ENCODE assay signal across 17 cellular contexts in genomic region chr1:151546006-151546925, GRCh38. TPM values are rescaled to one million over a fixed set of nuclear protein-coding genes. Genes with fewer than 3 reads are reported as not detected.
DNase-seq lines count a peak whose midpoint lies in the region; ATAC-seq, FAIRE-seq and TF ChIP-seq lines count a peak whose summit lies in the region.
"Had no signal": no experiment of that assay in that cellular context is flagged by ENCODE, and none has a peak within 500 bp of the region (broad histone marks: within the 10 kb centered on the region; RNA-seq: fewer than 3 reads in every experiment).

No MANE protein-coding gene starts in this region.

- H3K9ac ChIP-seq in HepG2 (ENCODE audit: insufficient read depth, low read depth, low read length) (no peak overlapping the region), mucosa of rectum (ENCODE audit: low read depth in 1 of 2, low read length in 2 of 2) (no peak overlapping the region)

- FAIRE-seq in HepG2 (lab: Jason Lieb, UNC), result no peak
- FAIRE-seq: islet of Langerhans had no signal

- TF ChIP-seq POLR2A in HepG2 (IDR thresholded peaks at IDR 0.05; ENCODE audit: insufficient read depth in 1 of 2, low read depth in 2 of 2, low read length in 2 of 2), result no peak
- no peak for TF ChIP-seq POLR2A in right lobe of liver (IDR thresholded peaks at IDR 0.05)

- H3K36me3 Mint-ChIP-seq in chondrocyte (ENCODE audit: low read depth), result no peaks in the 10 kb centered on the region

- peak overlapping the region; percentile 87; the same call in 1 of the 2 replicates for H3K4me2 ChIP-seq in HepG2 (ENCODE audit: low read depth, low read length)

- no peak for TF ChIP-seq RAD21 in HepG2 (CRISPR knock-in tag; IDR thresholded peaks at IDR 0.05)

- DNase-seq in HepG2 (ENCODE audit: low spot score) (no peak), right lobe of liver (no peak), chondrocyte (ENCODE audit: low spot score) (no peak), posterior cingulate gyrus (no peak), substantia nigra (lab: John Stamatoyannopoulos, UW) (no peak)
- no peak for DNase-seq in stimulated activated CD4-positive, alpha-beta T cell treated with anti-CD3 and anti-CD28 coated beads, Interleukin-1b, Interleukin-23, amount 100 ng/mL, for 48 hours
- DNase-seq: activated CD4-positive, alpha-beta T cell treated with anti-CD3 and anti-CD28 coated beads for 48 hours; activated T-cell treated with anti-CD3 and anti-CD28 coated beads for 4 hours; cerebellar nuclear complex; NCI-H2081 treated with DMSO at 0.1 percent for 48 hours; NCI-H774 had no signal

- no peaks in the 10 kb centered on the region for H3K27me3 Mint-ChIP-seq in chondrocyte (ENCODE audit: low read depth)

- no TSS peak for BruUV-seq in HepG2 (replicated peaks; lab: Mats Ljungman, UMichigan)

- H3K27me3 ChIP-seq in HepG2 (ENCODE audit: control insufficient read depth in 1 of 2, insufficient read depth in 2 of 2, low read length in 2 of 2) (no peaks in the 10 kb centered on the region), right lobe of liver (no peaks in the 10 kb centered on the region), mucosa of rectum (ENCODE audit: control insufficient read depth in 2 of 2, insufficient read depth in 2 of 2, low read length in 2 of 2) (no peaks in the 10 kb centered on the region)
- H3K27me3 ChIP-seq: ovary, suprapubic skin had no signal

- H3K27ac Mint-ChIP-seq in chondrocyte (ENCODE audit: unreplicated experiment), result peak overlapping the region; percentile 95
- H3K27ac Mint-ChIP-seq: T-helper 2 cell treated with Interferon-gamma antibody and Interleukin-4, amounts not matched to agents 5 μg/mL and 100 μg/mL, for 36 hours had no signal

- H3K27ac ChIP-seq in HepG2 (ENCODE audit: extremely low read length, insufficient read depth, low read length), result peak overlapping the region; percentile 79
- no peak overlapping the region for H3K27ac ChIP-seq in right lobe of liver
- peak overlapping the region; percentile 79 to 89 for H3K27ac ChIP-seq in mucosa of rectum (ENCODE audit: low read depth in 2 of 2, low read length in 2 of 2)
- no peak overlapping the region for H3K27ac ChIP-seq in substantia nigra (ENCODE audit: low read depth, low read length, poor library complexity, severe bottlenecking)
- H3K27ac ChIP-seq: ovary had no signal

- no peaks in the 10 kb centered on the region for H3K9me3 Mint-ChIP-seq in chondrocyte (ENCODE audit: low read depth)
- H3K9me3 Mint-ChIP-seq: T-helper 2 cell treated with Interferon-gamma antibody and Interleukin-4, amounts not matched to agents 5 μg/mL and 100 μg/mL, for 36 hours had no signal

- POLR2A ChIA-PET in HepG2 (lab: Yijun Ruan, JAX), result interaction anchor here (0.6 to 2.7 kb wide), 5 partner anchors 19 to 174 kb away, joined by 3 to 15 read pairs (median 7); partner anchors contain the start of gene SELENBP1

- H3K4me3 Mint-ChIP-seq in chondrocyte (ENCODE audit: unreplicated experiment), result no peak overlapping the region
- H3K4me3 Mint-ChIP-seq: T-helper 2 cell treated with Interferon-gamma antibody and Interleukin-4, amounts not matched to agents 5 μg/mL and 100 μg/mL, for 36 hours had no signal

- in situ Hi-C loops in HepG2 (cut with HindIII; ENCODE audit: extremely low pct_ligation_motif_present, low pct_unique_long_range_greater_than_20kb), result loop anchor here (25.0 kb wide), 1 partner anchor 191 kb away; no protein-coding TSS in a partner anchor

- peaks cover 67% of the 10 kb centered on the region for H3K4me1 Mint-ChIP-seq in chondrocyte (ENCODE audit: low read depth)

- intact Hi-C loops in HepG2 (cut with micrococcal nuclease; ENCODE audit: unreplicated experiment) (loop anchor here (2.0 to 10.0 kb wide), 2 partner anchors 19 to 289 kb away; partner anchors contain the start of genes C2CD4D and RORC), right lobe of liver (cut with DNase I) (loop anchor here in 1 of 2 donors (10.0 kb wide), 1 partner anchor 49 kb away; no protein-coding TSS in a partner anchor), posterior cingulate gyrus (cut with DNase I) (no loop called here)

- ATAC-seq in HepG2 (no peak), right lobe of liver (no peak), HG03378 (IDR thresholded peaks at IDR 0.05; ENCODE audit: unreplicated experiment) (no peak)

- CTCF ChIA-PET in HepG2 (lab: Yijun Ruan, JAX; ENCODE audit: low intra/inter-chr PET ratio, low total read pairs), result no interaction called here

- 94% methylated on average over 4 of the region's 4 CpGs for WGBS in HepG2 (ENCODE audit: low lambda C conversion rate)
- WGBS in right lobe of liver (ENCODE audit: insufficient coverage, low coverage, low lambda C conversion rate, missing lambda C conversion rate), result 76% methylated on average over 4 of the region's 4 CpGs

- no peak overlapping the region for H3K4me3 ChIP-seq in HepG2 (replicated peaks in 1 of 3; ENCODE audit: insufficient read depth in 1 of 3, low read depth in 2 of 3, low read length in 3 of 3)
- no peak overlapping the region for H3K4me3 ChIP-seq in right lobe of liver
- H3K4me3 ChIP-seq in mucosa of rectum (ENCODE audit: low read length in 2 of 2), result no peak overlapping the region
- H3K4me3 ChIP-seq: ovary, suprapubic skin had no signal

- no peak for TF ChIP-seq EP300 in HepG2 (IDR thresholded peaks at IDR 0.05; ENCODE audit: low read depth in 2 of 2, low read length in 2 of 2)
- no peak for TF ChIP-seq EP300 in HepG2 (CRISPR knock-in tag; IDR thresholded peaks at IDR 0.05; ENCODE audit: borderline replicate concordance)

- H3K4me1 ChIP-seq in HepG2 (ENCODE audit: insufficient read depth, low read length) (peaks cover 64% of the 10 kb centered on the region), right lobe of liver (peaks cover 0 to 20% (median 10%) of the 10 kb centered on the region in 4 donors), mucosa of rectum (ENCODE audit: control insufficient read depth in 2 of 2, insufficient read depth in 2 of 2, low read length in 2 of 2) (peaks cover 10 to 42% of the 10 kb centered on the region in 2 donors)

- H3K9me3 ChIP-seq in HepG2 (ENCODE audit: low read length) (no peaks in the 10 kb centered on the region), right lobe of liver (no peaks in the 10 kb centered on the region), mucosa of rectum (ENCODE audit: control insufficient read depth in 2 of 2, low read length in 2 of 2) (no peaks in the 10 kb centered on the region)
- H3K9me3 ChIP-seq: ovary, suprapubic skin had no signal

- peaks cover 18% of the 10 kb centered on the region for H3K79me2 ChIP-seq in HepG2 (ENCODE audit: insufficient read depth, low read length)

- H2AFZ ChIP-seq in HepG2 (ENCODE audit: low read length), result no peak overlapping the region

- H3K36me3 ChIP-seq in HepG2 (replicated peaks in 1 of 2; ENCODE audit: control insufficient read depth in 1 of 2, insufficient read depth in 2 of 2, low read length in 2 of 2) (no peaks in the 10 kb centered on the region; a peak in 1 of 5 replicates), right lobe of liver (no peaks in the 10 kb centered on the region), mucosa of rectum (ENCODE audit: control insufficient read depth in 2 of 2, insufficient read depth in 2 of 2, low read length in 2 of 2) (no peaks in the 10 kb centered on the region)
- H3K36me3 ChIP-seq: ovary, suprapubic skin had no signal

- H4K20me1 ChIP-seq in HepG2 (ENCODE audit: insufficient read depth, low read length), result no peaks in the 10 kb centered on the region

- TF ChIP-seq CTCF in HepG2 (CRISPR knock-in tag; IDR thresholded peaks at IDR 0.05), result no peak
- TF ChIP-seq CTCF in right lobe of liver (IDR thresholded peaks at IDR 0.05), result no peak
- no peak for TF ChIP-seq CTCF in chondrocyte (IDR thresholded peaks at IDR 0.05)

RNA-seq across cellular contexts. Expression of gene TUFT1, which starts 6.2 kb away (rescaled TPM):
- total RNA-seq in HepG2 (2016; rRNA removed; fragmentation: Illumina TruSeq; extraction: Trizol), result 7.3 and 7.7 TPM in 2 replicates
- 0.51 and 1.2 TPM in 2 replicates for total RNA-seq in HepG2 (2016; cell fraction: cytosol; rRNA removed; fragmentation: Illumina TruSeq; extraction: Trizol; ENCODE audit: low read depth)
- total RNA-seq in HepG2 (2016; cell fraction: insoluble cytoplasmic fraction; rRNA removed; fragmentation: Illumina TruSeq; extraction: Trizol), result 6.6 and 6.9 TPM in 2 replicates
- total RNA-seq in HepG2 (2016; cell fraction: membrane; rRNA removed; fragmentation: Illumina TruSeq; extraction: Trizol), result 2.6 and 3.1 TPM in 2 replicates
- 5.0 and 5.2 TPM in 2 replicates for total RNA-seq in HepG2 (2016; cell fraction: nucleus; rRNA removed; fragmentation: Illumina TruSeq; extraction: Trizol)
- polyA plus RNA-seq in HepG2 (2011; rRNA removed), result 6.4 and 6.7 TPM in 2 replicates
- polyA plus RNA-seq in HepG2 (2011; cell fraction: cytosol; rRNA removed), result 4.2 and 5.5 TPM in 2 replicates
- polyA plus RNA-seq in HepG2 (2011; cell fraction: nucleus; rRNA removed), result 6.5 and 8.6 TPM in 2 replicates
- 5.2 and 6.2 TPM in 2 replicates for polyA plus RNA-seq in HepG2 (2012)
- 0.33 and 0.35 TPM in 2 replicates for polyA plus RNA-seq in HepG2 (2016; cell fraction: cytosol; fragmentation: Illumina TruSeq; extraction: Trizol; ENCODE audit: low read depth)
- 5.0 and 5.6 TPM in 2 replicates for polyA plus RNA-seq in HepG2 (2016; cell fraction: insoluble cytoplasmic fraction; fragmentation: Illumina TruSeq; extraction: Trizol; ENCODE audit: low read depth)
- 1.1 TPM in 2 replicates for polyA plus RNA-seq in HepG2 (2016; cell fraction: membrane; fragmentation: Illumina TruSeq; extraction: Trizol; ENCODE audit: low read depth)
- 7.7 and 10.7 TPM in 2 replicates for polyA plus RNA-seq in HepG2 (2016; cell fraction: nucleus; fragmentation: Illumina TruSeq; extraction: Trizol; ENCODE audit: insufficient read depth, low read depth)
- polyA minus RNA-seq in HepG2 (2011; rRNA and poly(A)+ RNA removed; ENCODE audit: low replicate concordance), result 6.3 and 18.3 TPM in 2 replicates
- 3.2 and 3.9 TPM in 2 replicates for polyA minus RNA-seq in HepG2 (2011; cell fraction: cytosol; rRNA and poly(A)+ RNA removed)
- polyA minus RNA-seq in HepG2 (2011; cell fraction: nucleus; rRNA and poly(A)+ RNA removed), result 6.3 and 7.5 TPM in 2 replicates
- total RNA-seq in right lobe of liver, result 1 to 10 TPM; 1.6 to 8.0 (median 3.1) TPM
- total RNA-seq in chondrocyte, result 15.2 to 33.0 TPM (median 30.5 TPM) in 3 replicates

RNA-seq across cellular contexts. Expression of gene CGN, which starts 35.1 kb away (rescaled TPM):
- total RNA-seq in HepG2 (2016; rRNA removed; fragmentation: Illumina TruSeq; extraction: Trizol), result 0.24 and 0.75 TPM in 2 replicates
- 0.20 and 0.88 TPM in 2 replicates for total RNA-seq in HepG2 (2016; cell fraction: cytosol; rRNA removed; fragmentation: Illumina TruSeq; extraction: Trizol; ENCODE audit: low read depth)
- 0.10 and 0.67 TPM in 2 replicates for total RNA-seq in HepG2 (2016; cell fraction: insoluble cytoplasmic fraction; rRNA removed; fragmentation: Illumina TruSeq; extraction: Trizol)
- 0.19 and 0.28 TPM in 2 replicates for total RNA-seq in HepG2 (2016; cell fraction: membrane; rRNA removed; fragmentation: Illumina TruSeq; extraction: Trizol)
- 1.3 and 1.6 TPM in 2 replicates for total RNA-seq in HepG2 (2016; cell fraction: nucleus; rRNA removed; fragmentation: Illumina TruSeq; extraction: Trizol)
- 0.81 and 1.1 TPM in 2 replicates for polyA plus RNA-seq in HepG2 (2011; rRNA removed)
- 0.18 and 0.21 TPM in 2 replicates for polyA plus RNA-seq in HepG2 (2011; cell fraction: cytosol; rRNA removed)
- polyA plus RNA-seq in HepG2 (2011; cell fraction: nucleus; rRNA removed), result 3.8 TPM in 2 replicates
- polyA plus RNA-seq in HepG2 (2012), result 1.7 and 3.2 TPM in 2 replicates
- 0.03 TPM in 1 of 2 replicates, not detected in the other for polyA plus RNA-seq in HepG2 (2016; cell fraction: cytosol; fragmentation: Illumina TruSeq; extraction: Trizol; ENCODE audit: low read depth)
- polyA plus RNA-seq in HepG2 (2016; cell fraction: insoluble cytoplasmic fraction; fragmentation: Illumina TruSeq; extraction: Trizol; ENCODE audit: low read depth), result 0.27 and 0.43 TPM in 2 replicates
- polyA plus RNA-seq in HepG2 (2016; cell fraction: membrane; fragmentation: Illumina TruSeq; extraction: Trizol; ENCODE audit: low read depth), result 0.03 and 0.10 TPM in 2 replicates
- polyA plus RNA-seq in HepG2 (2016; cell fraction: nucleus; fragmentation: Illumina TruSeq; extraction: Trizol; ENCODE audit: insufficient read depth, low read depth), result 2.3 and 2.8 TPM in 2 replicates
- 0.63 and 2.7 TPM in 2 replicates for polyA minus RNA-seq in HepG2 (2011; rRNA and poly(A)+ RNA removed; ENCODE audit: low replicate concordance)
- polyA minus RNA-seq in HepG2 (2011; cell fraction: cytosol; rRNA and poly(A)+ RNA removed), result 0.70 TPM in 1 of 2 replicates, not detected in the other
- 2.7 and 3.9 TPM in 2 replicates for polyA minus RNA-seq in HepG2 (2011; cell fraction: nucleus; rRNA and poly(A)+ RNA removed)
- 10 to 100 TPM; 15.9 to 65.4 (median 38.6) TPM for total RNA-seq in right lobe of liver
- total RNA-seq in chondrocyte, result 0.95 to 1.2 TPM (median 1.0 TPM) in 3 replicates

Comparison
In these comparisons a context has a peak if more than half of its experiments do, and no peak if none do; other contexts are left out.
1. H3K27ac ChIP-seq: peak in HepG2 (single experiment) and mucosa of rectum (2 of 2); none in right lobe of liver (0 of 3) and substantia nigra (single experiment).